29 cellular contexts compared by ENCODE assay signal in the genomic region with DNA sequence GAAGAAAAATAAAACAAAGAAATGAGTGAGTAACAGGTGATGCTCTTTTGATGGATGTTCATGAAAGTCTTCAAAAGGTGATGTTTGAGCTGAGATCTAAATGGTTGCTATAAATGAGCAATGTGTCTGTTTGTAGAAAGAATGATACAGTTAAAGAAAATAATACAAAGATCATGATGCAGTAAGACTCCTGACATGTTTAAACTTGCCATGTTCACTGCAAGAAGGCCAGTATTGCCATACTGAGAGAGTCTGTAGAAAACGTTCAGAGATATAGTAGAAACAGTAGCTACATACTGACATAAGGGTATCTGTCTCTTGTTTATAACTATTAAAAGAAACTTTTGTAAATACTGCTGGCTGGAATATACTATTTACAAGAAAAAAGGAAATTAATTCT.
"Had no signal": no experiment of that assay in that cellular context is flagged by ENCODE, and none has a peak within 500 bp of the region (broad histone marks: within the 10 kb centered on the region; RNA-seq: fewer than 3 reads in every experiment).

No MANE protein-coding gene starts in this region.

- H3K27ac ChIP-seq: body of pancreas, coronary artery, dorsolateral prefrontal cortex, esophagus muscularis mucosa, gastroesophageal sphincter, heart right ventricle, hepatocyte, WERI-Rb-1 had no signal

- H3K36me3 ChIP-seq: esophagus muscularis mucosa, gastroesophageal sphincter, heart right ventricle, WERI-Rb-1 had no signal

- H2AFZ ChIP-seq: hepatocyte had no signal

- H3K9me3 ChIP-seq: body of pancreas, esophagus muscularis mucosa had no signal

- H3K79me2 ChIP-seq: hepatocyte had no signal

- H3K4me2 ChIP-seq: hepatocyte had no signal

- H3K27me3 ChIP-seq: body of pancreas, dorsolateral prefrontal cortex, esophagus muscularis mucosa, gastroesophageal sphincter, heart right ventricle, hepatocyte had no signal

- ATAC-seq: activated CD4-positive, CD25-positive, alpha-beta regulatory T cell treated with anti-CD3 and anti-CD28 coated beads, Interleukin-2, amount 50 U/mL, for 24 hours; activated CD8-positive, alpha-beta T cell treated with anti-CD3 and anti-CD28 coated beads for 36 hours; activated T-cell treated with anti-CD3 and anti-CD28 coated beads, Interleukin-2, amount 50 U/mL, for 4 hours; activated T-helper 17 cell treated with anti-CD3 and anti-CD28 coated beads, Interleukin-2, amount 50 U/mL, for 72 hours; body of pancreas; gastroesophageal sphincter; heart right ventricle; T-helper 17 cell had no signal

- DNase-seq: activated B cell treated with CpG ODN at 0.5 μM for 24 hours; activated CD4-positive, alpha-beta T cell treated with anti-CD3 and anti-CD28 coated beads for 48 hours; activated CD4-positive, alpha-beta T cell treated with anti-CD3 and anti-CD28 coated beads, Interleukin-2, amount 50 U/mL, for 1 hour; activated CD4-positive, alpha-beta T cell treated with anti-CD3 and anti-CD28 coated beads, Interleukin-2, amount 50 U/mL, for 48 hours; activated CD8-positive, alpha-beta memory T cell treated with anti-CD3 and anti-CD28 coated beads for 24 hours; activated CD8-positive, alpha-beta T cell treated with anti-CD3 and anti-CD28 coated beads for 36 hours; activated effector memory CD4-positive, alpha-beta T cell treated with Interleukin-2 at 50 U/mL for 16 hours; activated gamma-delta T cell treated with Interleukin-2 at 50 U/mL for 16 hours; activated naive CD4-positive, alpha-beta T cell treated with anti-CD3 and anti-CD28 coated beads, Interleukin-2, amount 50 U/mL, for 16 hours; activated naive CD4-positive, alpha-beta T cell treated with Interleukin-2 at 50 U/mL for 16 hours; activated T-cell treated with anti-CD3 and anti-CD28 coated beads, Interleukin-2, amount 50 U/mL, for 4 hours; amniotic stem cell; aorta; body of pancreas; dorsolateral prefrontal cortex; effector memory CD4-positive, alpha-beta T cell; endodermal cell; erythroblast; foreskin melanocyte; heart right ventricle; T-helper 17 cell; T1000; WERI-Rb-1 had no signal

- H3K4me1 ChIP-seq: body of pancreas, esophagus muscularis mucosa, gastroesophageal sphincter, heart right ventricle had no signal

- H3K4me3 ChIP-seq: body of pancreas, coronary artery, dorsolateral prefrontal cortex, esophagus muscularis mucosa, gastroesophageal sphincter, heart right ventricle, hepatocyte had no signal
